In the genomic region with DNA sequence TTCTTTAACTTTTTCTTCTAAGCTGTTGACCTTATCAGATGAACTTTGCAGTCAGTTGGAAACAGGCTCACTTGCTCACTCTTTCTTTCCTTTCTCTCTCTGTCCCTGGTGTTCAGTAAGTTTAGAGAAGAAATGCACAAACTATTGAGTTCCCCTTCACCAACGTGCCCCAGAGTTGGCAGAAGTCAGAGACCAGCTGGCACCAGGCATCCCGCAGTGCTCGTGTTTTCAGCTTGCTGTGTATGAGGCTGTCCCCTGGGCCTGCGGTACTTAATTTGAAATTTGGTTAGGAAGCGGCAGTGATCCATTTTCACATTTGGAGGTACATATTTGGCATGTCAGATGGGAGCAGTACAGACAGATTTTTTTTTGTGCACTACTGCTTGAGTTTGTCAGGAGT, we compare ENCODE assay signal across 1 cellular context.
TF ChIP-seq lines count a peak whose summit lies in the region.

No MANE protein-coding gene starts in this region.

TF ChIP-seq in IMR-90, 13 proteins besides CTCF, POLR2A, EP300 and RAD21:
- TF ChIP-seq FOS (IDR thresholded peaks at IDR 0.05; ENCODE audit: low read depth, low read length) (no peak), RCOR1 (IDR thresholded peaks at IDR 0.05; ENCODE audit: insufficient replicate concordance, low read length) (no peak), MAZ (IDR thresholded peaks at IDR 0.05; ENCODE audit: borderline replicate concordance, low read depth, low read length) (no peak), MAFK (IDR thresholded peaks at IDR 0.05; ENCODE audit: low read depth, low read length) (no peak), BHLHE40 (IDR thresholded peaks at IDR 0.05; ENCODE audit: low read depth, low read length) (no peak), RFX5 (IDR thresholded peaks at IDR 0.05; ENCODE audit: low read depth, low read length) (no peak), SMC3 (IDR thresholded peaks at IDR 0.05; ENCODE audit: low read depth, low read length) (no peak), NFE2L2 (IDR thresholded peaks at IDR 0.05; ENCODE audit: low read depth, low read length) (no peak), MXI1 (IDR thresholded peaks at IDR 0.05; ENCODE audit: borderline replicate concordance, low read depth, low read length) (no peak), CHD1 (IDR thresholded peaks at IDR 0.05; ENCODE audit: low read depth, low read length) (no peak), CEBPB (IDR thresholded peaks at IDR 0.05; ENCODE audit: low read depth, low read length) (no peak)
- TF ChIP-seq, protein P1, sequence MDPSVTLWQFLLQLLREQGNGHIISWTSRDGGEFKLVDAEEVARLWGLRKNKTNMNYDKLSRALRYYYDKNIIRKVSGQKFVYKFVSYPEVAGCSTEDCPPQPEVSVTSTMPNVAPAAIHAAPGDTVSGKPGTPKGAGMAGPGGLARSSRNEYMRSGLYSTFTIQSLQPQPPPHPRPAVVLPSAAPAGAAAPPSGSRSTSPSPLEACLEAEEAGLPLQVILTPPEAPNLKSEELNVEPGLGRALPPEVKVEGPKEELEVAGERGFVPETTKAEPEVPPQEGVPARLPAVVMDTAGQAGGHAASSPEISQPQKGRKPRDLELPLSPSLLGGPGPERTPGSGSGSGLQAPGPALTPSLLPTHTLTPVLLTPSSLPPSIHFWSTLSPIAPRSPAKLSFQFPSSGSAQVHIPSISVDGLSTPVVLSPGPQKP (IDR thresholded peaks at IDR 0.05; ENCODE audit: borderline replicate concordance, low read depth, low read length): no peak
- TF ChIP-seq, protein P2, sequence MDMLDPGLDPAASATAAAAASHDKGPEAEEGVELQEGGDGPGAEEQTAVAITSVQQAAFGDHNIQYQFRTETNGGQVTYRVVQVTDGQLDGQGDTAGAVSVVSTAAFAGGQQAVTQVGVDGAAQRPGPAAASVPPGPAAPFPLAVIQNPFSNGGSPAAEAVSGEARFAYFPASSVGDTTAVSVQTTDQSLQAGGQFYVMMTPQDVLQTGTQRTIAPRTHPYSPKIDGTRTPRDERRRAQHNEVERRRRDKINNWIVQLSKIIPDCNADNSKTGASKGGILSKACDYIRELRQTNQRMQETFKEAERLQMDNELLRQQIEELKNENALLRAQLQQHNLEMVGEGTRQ (IDR thresholded peaks at IDR 0.05; ENCODE audit: low read depth, low read length): no peak
TF ChIP-seq in IMR-90: peak in this region for 0.
